ENCODE assay signal across 25 cellular contexts in the genomic region with DNA sequence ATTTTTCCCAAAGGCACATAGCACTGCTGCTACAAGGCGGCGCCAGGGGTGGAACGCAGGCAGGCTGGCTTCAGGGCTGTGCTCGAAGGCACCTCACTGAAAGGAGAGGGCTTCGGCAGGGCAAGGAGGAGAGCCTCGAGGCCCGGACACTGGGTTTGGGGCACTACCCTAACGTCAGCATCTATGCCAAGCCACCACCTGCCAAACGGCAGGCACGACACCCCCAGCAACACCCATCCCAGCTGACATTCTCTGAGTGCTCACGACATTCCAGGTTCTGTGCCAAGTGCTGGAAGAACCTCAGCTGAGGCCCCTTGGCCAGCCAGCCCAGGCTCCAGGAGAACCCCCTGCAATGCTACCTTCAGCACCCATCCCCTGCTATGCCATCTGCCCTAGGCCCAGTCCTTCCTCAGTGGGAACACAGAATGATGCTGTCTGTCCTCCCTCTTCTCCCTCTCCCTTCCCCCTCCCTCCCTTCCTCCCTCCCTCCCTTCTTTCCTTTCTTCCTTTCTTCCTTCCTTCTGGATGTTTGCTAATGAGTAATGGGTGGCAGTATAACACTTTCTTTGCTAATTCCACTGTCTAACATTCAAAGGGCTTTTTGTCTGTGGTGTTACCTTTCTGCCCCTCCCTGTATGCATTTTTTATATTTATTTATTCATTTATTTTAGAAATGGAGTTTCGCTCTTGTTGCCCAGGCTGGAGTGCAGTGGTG. TPM values are rescaled to one million over a fixed set of nuclear protein-coding genes. Genes with fewer than 3 reads are reported as not detected.
DNase-seq lines count a peak whose midpoint lies in the region; ATAC-seq and TF ChIP-seq lines count a peak whose summit lies in the region.
"Had no signal": no experiment of that assay in that cellular context is flagged by ENCODE, and none has a peak within 500 bp of the region (broad histone marks: within the 10 kb centered on the region; RNA-seq: fewer than 3 reads in every experiment).

No MANE protein-coding gene starts in this region.

- dilution Hi-C loops in mammary epithelial cell (cut with HindIII; ENCODE audit: low sequenced_read_pairs): no loop called here

- H3K27ac ChIP-seq in breast epithelium (peak overlapping the region; percentile 4 to 69), mammary epithelial cell (ENCODE audit: insufficient read depth, low read depth, low read length) (no peak overlapping the region), right cardiac atrium (ENCODE audit: low read length) (peak overlapping the region; percentile 30), vagina (peak overlapping the region; percentile 92)
- H3K27ac ChIP-seq: neutrophil had no signal

- ATAC-seq in right cardiac atrium (peak; percentile 26 to 40), sciatic nerve (no peak)
- ATAC-seq in stimulated activated effector memory CD8-positive, alpha-beta T cell treated with anti-CD3 and anti-CD28 coated beads, Interleukin-12 subunit alpha, Interleukin-12 subunit beta, amount 100 ng/mL, for 72 hours: no peak
- ATAC-seq: activated naive CD8-positive, alpha-beta T cell treated with anti-CD3 and anti-CD28 coated beads, Interleukin-2, amount 50 U/mL, for 24 hours; right lobe of liver had no signal

- H3K4me3 Mint-ChIP-seq in stimulated activated effector memory CD8-positive, alpha-beta T cell treated with anti-CD3 and anti-CD28 coated beads, Interleukin-12 subunit alpha, Interleukin-12 subunit beta, amount 100 ng/mL, for 72 hours: no peak overlapping the region
- H3K4me3 Mint-ChIP-seq: activated naive CD8-positive, alpha-beta T cell treated with anti-CD3 and anti-CD28 coated beads, Interleukin-2, amount 50 U/mL, for 24 hours; CD4-positive, alpha-beta memory T cell; central memory CD8-positive, alpha-beta T cell; GM23338; mesothelial cell of epicardium had no signal

- CTCF ChIA-PET in mammary epithelial cell (lab: Charles Lee; ENCODE audit: low non-redundant PET): no interaction called here

- H3K9me3 ChIP-seq in breast epithelium: no peaks in the 10 kb centered on the region
- no peaks in the 10 kb centered on the region for H3K9me3 ChIP-seq in mammary epithelial cell (replicated peaks; ENCODE audit: insufficient read depth, low read length)
- H3K9me3 ChIP-seq in right cardiac atrium (ENCODE audit: control insufficient read depth, low read length): no peaks in the 10 kb centered on the region
- no peaks in the 10 kb centered on the region for H3K9me3 ChIP-seq in vagina
- H3K9me3 ChIP-seq: neutrophil, right lobe of liver had no signal

- no peak overlapping the region for H3K27ac Mint-ChIP-seq in stimulated activated effector memory CD8-positive, alpha-beta T cell treated with anti-CD3 and anti-CD28 coated beads, Interleukin-12 subunit alpha, Interleukin-12 subunit beta, amount 100 ng/mL, for 72 hours
- H3K27ac Mint-ChIP-seq: activated naive CD8-positive, alpha-beta T cell treated with anti-CD3 and anti-CD28 coated beads, Interleukin-2, amount 50 U/mL, for 24 hours; activated T-helper 2 cell treated with anti-CD3 and anti-CD28 coated beads, Interferon-gamma antibody, Interleukin-2, Interleukin-4, amounts not matched to agents 10 μg/mL and 5 μg/mL and 100 μg/mL, durations not matched to agents 14 hours and 24 hours and 36 hours; CD4-positive, alpha-beta memory T cell; GM23338 had no signal

- intact Hi-C loops in breast epithelium (cut with DNase I; ENCODE audit: low total_unique reads): loop anchor here (5.0 kb wide), 1 partner anchor 961 kb away; no protein-coding TSS in a partner anchor
- intact Hi-C loops in mammary epithelial cell (cut with micrococcal nuclease): no loop called here
- intact Hi-C loops in right cardiac atrium (cut with DNase I): no loop called here
- intact Hi-C loops in sciatic nerve (cut with DNase I): no loop called here
- intact Hi-C loops in vagina (cut with DNase I): no loop called here

- H3K4me1 Mint-ChIP-seq in stimulated activated effector memory CD8-positive, alpha-beta T cell treated with anti-CD3 and anti-CD28 coated beads, Interleukin-12 subunit alpha, Interleukin-12 subunit beta, amount 100 ng/mL, for 72 hours: no peaks in the 10 kb centered on the region
- H3K4me1 Mint-ChIP-seq: activated naive CD8-positive, alpha-beta T cell treated with anti-CD3 and anti-CD28 coated beads, Interleukin-2, amount 50 U/mL, for 24 hours; central memory CD8-positive, alpha-beta T cell had no signal

- H3K27me3 ChIP-seq in breast epithelium (no peaks in the 10 kb centered on the region), mammary epithelial cell (ENCODE audit: insufficient read depth, low read length) (no peaks in the 10 kb centered on the region), right cardiac atrium (ENCODE audit: control insufficient read depth, insufficient read depth) (no peaks in the 10 kb centered on the region), vagina (no peaks in the 10 kb centered on the region)
- H3K27me3 ChIP-seq: neutrophil, right lobe of liver had no signal

- H4K20me1 ChIP-seq in mammary epithelial cell (ENCODE audit: insufficient read depth, low read length): no peaks in the 10 kb centered on the region

- H3K4me2 ChIP-seq in mammary epithelial cell (ENCODE audit: insufficient read depth, low read depth, low read length): no peak overlapping the region
- H3K4me2 ChIP-seq: GM23338 had no signal

- H3K36me3 Mint-ChIP-seq in stimulated activated effector memory CD8-positive, alpha-beta T cell treated with anti-CD3 and anti-CD28 coated beads, Interleukin-12 subunit alpha, Interleukin-12 subunit beta, amount 100 ng/mL, for 72 hours: no peaks in the 10 kb centered on the region
- H3K36me3 Mint-ChIP-seq: CD4-positive, alpha-beta memory T cell had no signal

- H3K4me1 ChIP-seq in breast epithelium (peaks cover 11 to 17% of the 10 kb centered on the region in 2 donors), mammary epithelial cell (ENCODE audit: insufficient read depth, low read length) (no peaks in the 10 kb centered on the region), right cardiac atrium (ENCODE audit: control insufficient read depth, insufficient read depth, low read length) (peaks cover 46% of the 10 kb centered on the region), vagina (peaks cover 21% of the 10 kb centered on the region)

- BruUV-seq in mammary epithelial cell (replicated peaks; lab: Mats Ljungman, UMichigan): no TSS peak

- DNase-seq in breast epithelium (ENCODE audit: low spot score in 2 of 2) (no peak), mammary epithelial cell (no peak), right cardiac atrium (peak; percentile 34 to 76 (median 60)), sciatic nerve (ENCODE audit: low spot score) (peak; percentile 53), vagina (ENCODE audit: extremely low spot score in 2 of 2) (no peak), NCI-H1417 treated with DMSO at 0.1 percent for 48 hours (lab: John Stamatoyannopoulos, UW) (no peak), DMS 273 (lab: John Stamatoyannopoulos, UW; ENCODE audit: unreplicated experiment) (no peak)
- no peak for DNase-seq in stimulated activated effector memory CD8-positive, alpha-beta T cell treated with anti-CD3 and anti-CD28 coated beads, Interleukin-12 subunit alpha, Interleukin-12 subunit beta, amount 100 ng/mL, for 72 hours (ENCODE audit: low spot score in 2 of 2)
- DNase-seq: activated CD4-positive, alpha-beta T cell treated with anti-CD3 and anti-CD28 coated beads for 1 hour; activated naive CD8-positive, alpha-beta T cell treated with anti-CD3 and anti-CD28 coated beads, Interleukin-2, amount 50 U/mL, for 24 hours; CD4-positive, alpha-beta memory T cell; DMS79; effector CD8-positive, alpha-beta T cell; hippocampal formation; islet precursor cell; NCI-H1694; NCI-H82; stimulated activated CD4-positive, alpha-beta T cell treated with anti-CD3 and anti-CD28 coated beads, Interleukin-2, amount 100 ng/mL, for 48 hours had no signal

- 52% methylated on average over 9 of the region's 12 CpGs for WGBS in mammary epithelial cell (ENCODE audit: low coverage, missing lambda C conversion rate)
- 58% methylated on average over 12 of the region's 12 CpGs for WGBS in right cardiac atrium

- H3K36me3 ChIP-seq in breast epithelium (no peaks in the 10 kb centered on the region), mammary epithelial cell (ENCODE audit: insufficient read depth, low read length) (no peaks in the 10 kb centered on the region), vagina (no peaks in the 10 kb centered on the region)
- H3K36me3 ChIP-seq: neutrophil had no signal

- in situ Hi-C loops in mammary epithelial cell (cut with MboI; ENCODE audit: low sequenced_read_pairs in 2 of 2): no loop called here

- TF ChIP-seq CTCF in breast epithelium (IDR thresholded peaks at IDR 0.05) (no peak), mammary epithelial cell (conservative IDR thresholded peaks at IDR 0.05 in 1 of 2, IDR thresholded peaks at IDR 0.05 in 1 of 2; ENCODE audit: extremely low read depth in 1 of 2, insufficient read depth in 1 of 2, low read depth in 1 of 2, low read length in 2 of 2) (no peak), vagina (IDR thresholded peaks at IDR 0.05) (no peak)

- no peak overlapping the region for H2AFZ ChIP-seq in mammary epithelial cell (ENCODE audit: low read depth, low read length)
- H2AFZ ChIP-seq: GM23338 had no signal

- H3K4me3 ChIP-seq in breast epithelium: no peak overlapping the region
- H3K4me3 ChIP-seq in mammary epithelial cell (replicated peaks in 1 of 3; ENCODE audit: insufficient read depth in 1 of 3, low read depth in 2 of 3, low read length in 3 of 3): no peak overlapping the region
- H3K4me3 ChIP-seq in right cardiac atrium (ENCODE audit: low read length): no peak overlapping the region
- no peak overlapping the region for H3K4me3 ChIP-seq in vagina
- H3K4me3 ChIP-seq: GM23338, right lobe of liver, SK-N-MC had no signal

- H3K9me3 Mint-ChIP-seq in stimulated activated effector memory CD8-positive, alpha-beta T cell treated with anti-CD3 and anti-CD28 coated beads, Interleukin-12 subunit alpha, Interleukin-12 subunit beta, amount 100 ng/mL, for 72 hours: no peaks in the 10 kb centered on the region
- H3K9me3 Mint-ChIP-seq: activated naive CD8-positive, alpha-beta T cell treated with anti-CD3 and anti-CD28 coated beads, Interleukin-2, amount 50 U/mL, for 24 hours; activated T-helper 2 cell treated with anti-CD3 and anti-CD28 coated beads, Interferon-gamma antibody, Interleukin-2, Interleukin-4, amounts not matched to agents 10 μg/mL and 5 μg/mL and 100 μg/mL, durations not matched to agents 14 hours and 24 hours and 36 hours; CD4-positive, alpha-beta memory T cell; central memory CD8-positive, alpha-beta T cell; GM23338 had no signal

- H3K79me2 ChIP-seq in mammary epithelial cell (ENCODE audit: insufficient read depth, low read length): no peaks in the 10 kb centered on the region

- TF ChIP-seq POLR2A in breast epithelium (IDR thresholded peaks at IDR 0.05) (no peak), vagina (IDR thresholded peaks at IDR 0.05) (no peak)

- no peak overlapping the region for H3K9ac ChIP-seq in mammary epithelial cell (ENCODE audit: insufficient read depth, low read length)

RNA-seq across cellular contexts. Expression of a gene that starts 24.3 kb away (rescaled TPM):
- total RNA-seq in breast epithelium (10 to 100 TPM; 18.7 to 50.8 (median 48.8) TPM), mammary epithelial cell (1 to 10 TPM; 3.1 to 7.3 TPM), right cardiac atrium (10 to 100 TPM; 60.4 to 75.3 (median 63.8) TPM), sciatic nerve (150 TPM), vagina (57.0 TPM)
- polyA plus RNA-seq in mammary epithelial cell (1.6 TPM), right cardiac atrium (31.3 TPM)
- 1.2 TPM for polyA minus RNA-seq in mammary epithelial cell

Comparison
In these comparisons a context has a peak if more than half of its experiments do, and no peak if none do; other contexts are left out.
1. DNase-seq: peak in right cardiac atrium (3 of 3) and sciatic nerve (single experiment); none in breast epithelium (0 of 2), mammary epithelial cell (single experiment), vagina (0 of 2), NCI-H1417 treated with DMSO at 0.1 percent for 48 hours (single experiment), stimulated activated effector memory CD8-positive, alpha-beta T cell treated with anti-CD3 and anti-CD28 coated beads, Interleukin-12 subunit alpha, Interleukin-12 subunit beta, amount 100 ng/mL, for 72 hours (0 of 2) and DMS 273 (single experiment).
2. ATAC-seq: peak in right cardiac atrium (2 of 2); none in sciatic nerve (single experiment) and stimulated activated effector memory CD8-positive, alpha-beta T cell treated with anti-CD3 and anti-CD28 coated beads, Interleukin-12 subunit alpha, Interleukin-12 subunit beta, amount 100 ng/mL, for 72 hours (single experiment).